ENCODE assay signal across 40 cellular contexts in genomic region chr4:22766068-22766467, GRCh38.
"Had no signal": no experiment of that assay in that cellular context is flagged by ENCODE, and none has a peak within 500 bp of the region (broad histone marks: within the 10 kb centered on the region; RNA-seq: fewer than 3 reads in every experiment).

No MANE protein-coding gene starts in this region.

- ATAC-seq: activated naive CD4-positive, alpha-beta T cell treated with anti-CD3 and anti-CD28 coated beads, Interleukin-2, amount 50 U/mL, for 72 hours; activated naive CD8-positive, alpha-beta T cell treated with anti-CD3 and anti-CD28 coated beads, Interleukin-2, amount 50 U/mL, for 24 hours; activated T-cell treated with anti-CD3 and anti-CD28 coated beads, Interleukin-2, amount 50 U/mL, for 4 hours; activated T-cell treated with anti-CD3 and anti-CD28 coated beads, Interleukin-2, amount 50 U/mL, for 72 hours; activated T-helper 17 cell treated with anti-CD3 and anti-CD28 coated beads, Interleukin-2, amount 50 U/mL, for 72 hours; body of pancreas had no signal

- H3K27ac Mint-ChIP-seq: activated naive CD4-positive, alpha-beta T cell treated with anti-CD3 and anti-CD28 coated beads for 36 hours; activated naive CD4-positive, alpha-beta T cell treated with anti-CD3 and anti-CD28 coated beads, Interleukin-2, amount 10 ng/mL, durations not matched to agents 7 days and 5 days; activated naive CD4-positive, alpha-beta T cell treated with anti-CD3 and anti-CD28 coated beads, Interleukin-2, amount 50 U/mL, for 24 hours; activated naive CD4-positive, alpha-beta T cell treated with anti-CD3 and anti-CD28 coated beads, Interleukin-2, amount 50 U/mL, for 72 hours; activated naive CD8-positive, alpha-beta T cell; activated naive CD8-positive, alpha-beta T cell treated with anti-CD3 and anti-CD28 coated beads for 36 hours; activated naive CD8-positive, alpha-beta T cell treated with anti-CD3 and anti-CD28 coated beads, Interleukin-2, amount 10 ng/mL, durations not matched to agents 7 days and 5 days; activated naive CD8-positive, alpha-beta T cell treated with anti-CD3 and anti-CD28 coated beads, Interleukin-2, amount 50 U/mL, for 24 hours; activated T-cell treated with anti-CD3 and anti-CD28 coated beads, Interleukin-2, amount 50 U/mL, for 24 hours; activated T-cell treated with anti-CD3 and anti-CD28 coated beads, Interleukin-2, amount 50 U/mL, for 72 hours; activated T-helper 1 cell treated with anti-CD3 and anti-CD28 coated beads, Interleukin-12 subunit alpha, Interleukin-12 subunit beta, Interleukin-2, Interleukin-4 antibody, amounts not matched to agents 30 ng/mL and 10 ng/mL and 1 ng/mL, durations not matched to agents 14 hours and 24 hours and 36 hours; activated T-helper 17 cell treated with anti-CD3 and anti-CD28 coated beads, Interleukin-2, amount 50 U/mL, for 72 hours; activated T-helper 2 cell treated with anti-CD3 and anti-CD28 coated beads, Interferon-gamma antibody, Interleukin-2, Interleukin-4, amounts not matched to agents 10 μg/mL and 5 μg/mL and 100 μg/mL, durations not matched to agents 14 hours and 24 hours and 36 hours; brain had no signal

- DNase-seq: activated effector memory CD4-positive, alpha-beta T cell treated with anti-CD3 and anti-CD28 coated beads, Interleukin-2, amount 50 U/mL, for 16 hours; activated effector memory CD4-positive, alpha-beta T cell treated with Interleukin-2 at 50 U/mL for 16 hours; activated gamma-delta T cell; activated gamma-delta T cell treated with Interleukin-2 at 50 U/mL for 16 hours; activated naive CD4-positive, alpha-beta T cell; activated naive CD4-positive, alpha-beta T cell treated with anti-CD3 and anti-CD28 coated beads for 36 hours; activated naive CD4-positive, alpha-beta T cell treated with anti-CD3 and anti-CD28 coated beads, Interleukin-2, amount 10 ng/mL, durations not matched to agents 7 days and 5 days; activated naive CD4-positive, alpha-beta T cell treated with anti-CD3 and anti-CD28 coated beads, Interleukin-2, amount 50 U/mL, for 16 hours; activated naive CD4-positive, alpha-beta T cell treated with Interleukin-2 at 50 U/mL for 16 hours; activated naive CD8-positive, alpha-beta T cell treated with anti-CD3 and anti-CD28 coated beads for 36 hours; activated naive CD8-positive, alpha-beta T cell treated with anti-CD3 and anti-CD28 coated beads, Interleukin-2, amount 10 ng/mL, durations not matched to agents 7 days and 5 days; activated naive CD8-positive, alpha-beta T cell treated with anti-CD3 and anti-CD28 coated beads, Interleukin-2, amount 50 U/mL, for 24 hours; activated T-cell treated with anti-CD3 and anti-CD28 coated beads, Interleukin-2, amount 50 U/mL, for 1 hour; activated T-cell treated with anti-CD3 and anti-CD28 coated beads, Interleukin-2, amount 50 U/mL, for 24 hours; activated T-cell treated with anti-CD3 and anti-CD28 coated beads, Interleukin-2, amount 50 U/mL, for 4 hours; activated T-cell treated with anti-CD3 and anti-CD28 coated beads, Interleukin-2, amount 50 U/mL, for 48 hours; activated T-cell treated with anti-CD3 and anti-CD28 coated beads, Interleukin-2, amount 50 U/mL, for 72 hours; adrenal gland; amniotic stem cell; amygdala; anterior cingulate cortex; aorta; body of pancreas; brain microvascular endothelial cell; caudate nucleus; central memory CD4-positive, alpha-beta T cell; cerebellar nuclear complex had no signal

- H3K4me1 ChIP-seq: adrenal gland, ascending aorta, body of pancreas, breast epithelium had no signal

- H3K9me3 Mint-ChIP-seq: activated naive CD4-positive, alpha-beta T cell treated with anti-CD3 and anti-CD28 coated beads, Interleukin-2, amount 10 ng/mL, durations not matched to agents 7 days and 5 days; activated naive CD8-positive, alpha-beta T cell treated with anti-CD3 and anti-CD28 coated beads, Interleukin-2, amount 10 ng/mL, durations not matched to agents 7 days and 5 days had no signal

- H3K27ac ChIP-seq: adrenal gland, ascending aorta, body of pancreas, brain microvascular endothelial cell, breast epithelium, cardiac muscle cell had no signal

- H3K4me3 ChIP-seq: adrenal gland, ascending aorta, body of pancreas, breast epithelium, cardiac muscle cell had no signal

- H3K36me3 ChIP-seq: adrenal gland, ascending aorta, brain microvascular endothelial cell, breast epithelium, cardiac muscle cell had no signal

- H3K36me3 Mint-ChIP-seq: activated naive CD4-positive, alpha-beta T cell treated with anti-CD3 and anti-CD28 coated beads, Interleukin-2, amount 10 ng/mL, durations not matched to agents 7 days and 5 days; activated naive CD4-positive, alpha-beta T cell treated with anti-CD3 and anti-CD28 coated beads, Interleukin-2, amount 50 U/mL, for 24 hours; activated naive CD8-positive, alpha-beta T cell; activated naive CD8-positive, alpha-beta T cell treated with anti-CD3 and anti-CD28 coated beads for 36 hours; activated naive CD8-positive, alpha-beta T cell treated with anti-CD3 and anti-CD28 coated beads, Interleukin-2, amount 10 ng/mL, durations not matched to agents 7 days and 5 days; brain had no signal

- H3K27me3 ChIP-seq: adrenal gland, ascending aorta, body of pancreas, brain microvascular endothelial cell, breast epithelium, cardiac muscle cell had no signal

- H3K27me3 Mint-ChIP-seq: activated naive CD4-positive, alpha-beta T cell treated with anti-CD3 and anti-CD28 coated beads, Interleukin-2, amount 10 ng/mL, durations not matched to agents 7 days and 5 days; activated naive CD8-positive, alpha-beta T cell; activated naive CD8-positive, alpha-beta T cell treated with anti-CD3 and anti-CD28 coated beads, Interleukin-2, amount 50 U/mL, for 24 hours; activated T-cell treated with anti-CD3 and anti-CD28 coated beads, Interleukin-2, amount 50 U/mL, for 24 hours; activated T-helper 17 cell treated with anti-CD3 and anti-CD28 coated beads, Interleukin-2, amount 50 U/mL, for 72 hours; central memory CD8-positive, alpha-beta T cell had no signal

- H3K4me3 Mint-ChIP-seq: activated naive CD4-positive, alpha-beta T cell treated with anti-CD3 and anti-CD28 coated beads for 36 hours; activated naive CD4-positive, alpha-beta T cell treated with anti-CD3 and anti-CD28 coated beads, Interleukin-2, amount 10 ng/mL, durations not matched to agents 7 days and 5 days; activated naive CD4-positive, alpha-beta T cell treated with anti-CD3 and anti-CD28 coated beads, Interleukin-2, amount 50 U/mL, for 24 hours; activated naive CD8-positive, alpha-beta T cell; activated naive CD8-positive, alpha-beta T cell treated with anti-CD3 and anti-CD28 coated beads for 36 hours; activated naive CD8-positive, alpha-beta T cell treated with anti-CD3 and anti-CD28 coated beads, Interleukin-2, amount 10 ng/mL, durations not matched to agents 7 days and 5 days; activated naive CD8-positive, alpha-beta T cell treated with anti-CD3 and anti-CD28 coated beads, Interleukin-2, amount 50 U/mL, for 24 hours; activated T-cell treated with anti-CD3 and anti-CD28 coated beads, Interleukin-2, amount 50 U/mL, for 24 hours; activated T-cell treated with anti-CD3 and anti-CD28 coated beads, Interleukin-2, amount 50 U/mL, for 4 hours; activated T-cell treated with anti-CD3 and anti-CD28 coated beads, Interleukin-2, amount 50 U/mL, for 72 hours; activated T-helper 1 cell treated with anti-CD3 and anti-CD28 coated beads, Interleukin-12 subunit alpha, Interleukin-12 subunit beta, Interleukin-2, Interleukin-4 antibody, amounts not matched to agents 30 ng/mL and 10 ng/mL and 1 ng/mL, durations not matched to agents 14 hours and 24 hours and 36 hours; activated T-helper 17 cell treated with anti-CD3 and anti-CD28 coated beads, Interleukin-2, amount 50 U/mL, for 72 hours; brain; central memory CD8-positive, alpha-beta T cell had no signal

- H3K9me3 ChIP-seq: adrenal gland, ascending aorta, body of pancreas, breast epithelium had no signal

- H3K4me1 Mint-ChIP-seq: activated T-helper 17 cell treated with anti-CD3 and anti-CD28 coated beads, Interleukin-2, amount 50 U/mL, for 72 hours; brain; central memory CD8-positive, alpha-beta T cell had no signal

- FAIRE-seq: astrocyte, bronchial epithelial cell had no signal
